Comparison of ENCODE assay signal across 20 cellular contexts in the genomic region with DNA sequence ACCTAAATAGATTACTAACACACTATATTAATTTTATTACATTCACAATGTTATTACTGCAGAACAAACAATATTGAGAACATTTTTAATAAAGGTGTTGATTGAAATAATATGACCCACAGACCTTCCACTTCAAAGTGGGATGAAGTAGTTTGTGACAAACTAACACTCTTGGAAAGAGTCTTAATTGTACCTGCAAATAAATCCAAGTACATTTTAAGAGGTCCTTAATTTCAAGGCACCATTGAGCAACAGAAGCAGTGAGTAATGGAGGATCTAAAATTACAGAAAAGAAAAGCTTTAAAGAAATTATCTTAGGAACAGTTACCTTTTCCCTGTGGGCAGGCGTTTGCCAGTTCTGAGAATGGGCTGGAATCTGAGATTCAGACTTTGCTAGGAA.
DNase-seq lines count a peak whose midpoint lies in the region; ATAC-seq, FAIRE-seq and TF ChIP-seq lines count a peak whose summit lies in the region.
"Had no signal": no experiment of that assay in that cellular context is flagged by ENCODE, and none has a peak within 500 bp of the region (broad histone marks: within the 10 kb centered on the region; RNA-seq: fewer than 3 reads in every experiment).

No MANE protein-coding gene starts in this region.

- no peak overlapping the region for H3K27ac ChIP-seq in left lung
- H3K27ac ChIP-seq in osteoblast (ENCODE audit: low read depth, low read length) = no peak overlapping the region
- H3K27ac ChIP-seq: BLaER1, C4-2B had no signal

- no peaks in the 10 kb centered on the region for H3K4me1 ChIP-seq in left lung
- H3K4me1 ChIP-seq in osteoblast (ENCODE audit: insufficient read depth, low read length) = peaks cover 23% of the 10 kb centered on the region
- H3K4me1 ChIP-seq: BLaER1, Caco-2, HAP-1 had no signal

- TF ChIP-seq CTCF in left lung (IDR thresholded peaks at IDR 0.05) = no peak
- no peak for TF ChIP-seq CTCF in osteoblast (IDR thresholded peaks at IDR 0.05; ENCODE audit: extremely low read depth, low read depth, low read length)

- intact Hi-C loops in left lung (cut with DNase I) = no loop called here

- no peak overlapping the region for H3K4me3 Mint-ChIP-seq in activated CD8-positive, alpha-beta T cell treated with anti-CD3 and anti-CD28 coated beads, Interleukin-2, amount 10 ng/mL, durations not matched to agents 7 days and 5 days
- H3K4me3 Mint-ChIP-seq: B cell; CD4-positive, CD25-positive, alpha-beta regulatory T cell; CD8-positive, alpha-beta T cell; GM23338; HFFc6 had no signal

- DNase-seq in H54 (ENCODE audit: insufficient read length, low spot score) = no peak
- DNase-seq in left lung = no peak
- DNase-seq in osteoblast (ENCODE audit: insufficient read length, low spot score, missing footprints) = no peak
- DNase-seq in NCI-H510A (lab: John Stamatoyannopoulos, UW) = no peak
- DNase-seq in activated CD8-positive, alpha-beta T cell treated with anti-CD3 and anti-CD28 coated beads, Interleukin-2, amount 10 ng/mL, durations not matched to agents 7 days and 5 days = no peak
- DNase-seq: Caco-2; CD4-positive, CD25-positive, alpha-beta regulatory T cell; CD8-positive, alpha-beta T cell; DMS 273 treated with DMSO at 0.1 percent for 48 hours; DMS79; EL; GDM1; HFFc6 had no signal

- H3K4me3 ChIP-seq in left lung = no peak overlapping the region
- no peak overlapping the region for H3K4me3 ChIP-seq in osteoblast (ENCODE audit: insufficient read depth, low read length)
- H3K4me3 ChIP-seq: BLaER1, GM12878, GM23338, HAP-1 had no signal

- H3K27me3 Mint-ChIP-seq in activated CD8-positive, alpha-beta T cell treated with anti-CD3 and anti-CD28 coated beads, Interleukin-2, amount 10 ng/mL, durations not matched to agents 7 days and 5 days (ENCODE audit: low read depth) = no peaks in the 10 kb centered on the region
- H3K27me3 Mint-ChIP-seq: B cell; CD4-positive, CD25-positive, alpha-beta regulatory T cell had no signal

- H3K79me2 ChIP-seq in osteoblast (ENCODE audit: insufficient read depth, low read length) = no peaks in the 10 kb centered on the region

- H3K9me3 ChIP-seq in left lung = no peaks in the 10 kb centered on the region
- no peaks in the 10 kb centered on the region for H3K9me3 ChIP-seq in osteoblast (ENCODE audit: low read depth, low read length)
- H3K9me3 ChIP-seq: BLaER1, Caco-2, HAP-1 had no signal

- ATAC-seq in left lung (peak; percentile 78), GM19035 (IDR thresholded peaks at IDR 0.05; ENCODE audit: unreplicated experiment) (no peak)
- no peak for ATAC-seq in activated CD8-positive, alpha-beta T cell treated with anti-CD3 and anti-CD28 coated beads, Interleukin-2, amount 10 ng/mL, durations not matched to agents 7 days and 5 days
- ATAC-seq: CD8-positive, alpha-beta T cell; GM12878; GM23338 had no signal

- H3K4me1 Mint-ChIP-seq in activated CD8-positive, alpha-beta T cell treated with anti-CD3 and anti-CD28 coated beads, Interleukin-2, amount 10 ng/mL, durations not matched to agents 7 days and 5 days (ENCODE audit: low read depth) = no peaks in the 10 kb centered on the region
- H3K4me1 Mint-ChIP-seq: B cell; CD4-positive, CD25-positive, alpha-beta regulatory T cell; GM23338 had no signal

- H3K27ac Mint-ChIP-seq in activated CD8-positive, alpha-beta T cell treated with anti-CD3 and anti-CD28 coated beads, Interleukin-2, amount 10 ng/mL, durations not matched to agents 7 days and 5 days = no peak overlapping the region
- H3K27ac Mint-ChIP-seq: B cell; CD4-positive, CD25-positive, alpha-beta regulatory T cell; CD8-positive, alpha-beta T cell; GM23338; HFFc6 had no signal

- H3K4me2 ChIP-seq in osteoblast (ENCODE audit: insufficient read depth, low read length) = no peak overlapping the region
- H3K4me2 ChIP-seq: BLaER1, GM23338 had no signal

- CTCF ChIA-PET in activated CD8-positive, alpha-beta T cell treated with anti-CD3 and anti-CD28 coated beads, Interleukin-2, amount 10 ng/mL, durations not matched to agents 7 days and 5 days (lab: Charles Lee) = no interaction called here

- POLR2A ChIA-PET in activated CD8-positive, alpha-beta T cell treated with anti-CD3 and anti-CD28 coated beads, Interleukin-2, amount 10 ng/mL, durations not matched to agents 7 days and 5 days (lab: Charles Lee) = no interaction called here

- TF ChIP-seq POLR2A in H54 (IDR thresholded peaks at IDR 0.05; ENCODE audit: low read depth, low read length) = no peak

- H3K36me3 ChIP-seq in left lung (no peaks in the 10 kb centered on the region), osteoblast (ENCODE audit: insufficient read depth, low read length) (no peaks in the 10 kb centered on the region)
- H3K36me3 ChIP-seq: BLaER1, HAP-1 had no signal

- H3K27me3 ChIP-seq in left lung (no peaks in the 10 kb centered on the region), osteoblast (ENCODE audit: insufficient read depth, low read length) (no peaks in the 10 kb centered on the region)
- H3K27me3 ChIP-seq: BLaER1 had no signal

- H3K9me3 Mint-ChIP-seq in activated CD8-positive, alpha-beta T cell treated with anti-CD3 and anti-CD28 coated beads, Interleukin-2, amount 10 ng/mL, durations not matched to agents 7 days and 5 days (ENCODE audit: insufficient read depth) = no peaks in the 10 kb centered on the region

- H3K36me3 Mint-ChIP-seq in activated CD8-positive, alpha-beta T cell treated with anti-CD3 and anti-CD28 coated beads, Interleukin-2, amount 10 ng/mL, durations not matched to agents 7 days and 5 days (ENCODE audit: low read depth) = no peaks in the 10 kb centered on the region
- H3K36me3 Mint-ChIP-seq: CD4-positive, CD25-positive, alpha-beta regulatory T cell; CD8-positive, alpha-beta T cell had no signal

- peak; percentile 23 for FAIRE-seq in H54 (lab: Jason Lieb, UNC)
- FAIRE-seq: GM12878 had no signal

- peak overlapping the region; percentile 72 for H2AFZ ChIP-seq in osteoblast (ENCODE audit: low read length)
- H2AFZ ChIP-seq: GM23338 had no signal

- H4K20me1 ChIP-seq in osteoblast (ENCODE audit: insufficient read depth, low read length) = no peaks in the 10 kb centered on the region
- H4K20me1 ChIP-seq: BLaER1 had no signal
